8 cellular contexts compared by ENCODE assay signal in the genomic region with DNA sequence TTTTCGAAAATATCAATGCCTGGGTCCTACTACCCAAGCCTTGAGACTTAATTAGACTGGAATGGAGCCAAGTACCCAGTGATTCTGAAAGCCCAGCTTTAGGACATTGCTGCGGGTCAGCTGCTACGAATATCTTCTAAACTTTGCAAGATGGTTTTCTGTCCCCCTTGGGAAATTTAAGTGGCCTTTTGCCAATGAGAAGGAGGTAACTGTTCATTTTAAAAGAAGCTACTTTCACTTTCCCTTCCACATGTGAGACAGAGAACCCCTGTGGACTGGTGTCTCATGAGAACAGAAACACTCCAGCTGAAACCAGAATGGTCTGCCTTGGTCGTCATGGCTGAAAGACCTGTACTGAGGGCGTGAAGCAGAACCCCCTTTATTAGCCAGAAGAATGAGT.
A peak's percentile ranks its signal among the peaks of the same experiment; 100 is the strongest.
DNase-seq lines count a peak whose midpoint lies in the region; ATAC-seq and TF ChIP-seq lines count a peak whose summit lies in the region.

No MANE protein-coding gene starts in this region.

- intact Hi-C loops in A673 (cut with micrococcal nuclease; ENCODE audit: unreplicated experiment): no loop called here
- intact Hi-C loops in testis (cut with DNase I; ENCODE audit: low total_unique reads): no loop called here

- CTCF ChIA-PET in A673 (lab: Charles Lee): interaction anchor here (0.6 kb wide), 1 partner anchor 54 kb away, joined by 5 read pairs; no protein-coding TSS in a partner anchor

- no peaks in the 10 kb centered on the region for H4K20me1 ChIP-seq in neural progenitor cell (ENCODE audit: low read depth)
- H4K20me1 ChIP-seq in smooth muscle cell (ENCODE audit: low read depth): no peaks in the 10 kb centered on the region

- H3K27ac Mint-ChIP-seq in neural progenitor cell: no peak overlapping the region

- H3K9ac ChIP-seq in neural progenitor cell (no peak overlapping the region), smooth muscle cell (ENCODE audit: low read depth) (no peak overlapping the region)

- H3K4me1 ChIP-seq in A673 (ENCODE audit: insufficient read depth, low read length, poor library complexity, severe bottlenecking): peaks cover 11% of the 10 kb centered on the region
- H3K4me1 ChIP-seq in testis: peaks cover 29% of the 10 kb centered on the region
- peaks cover 14% of the 10 kb centered on the region for H3K4me1 ChIP-seq in neural progenitor cell
- no peaks in the 10 kb centered on the region for H3K4me1 ChIP-seq in smooth muscle cell (ENCODE audit: low read depth)

- ATAC-seq in GM18502 (IDR thresholded peaks at IDR 0.05; ENCODE audit: poor library complexity, unreplicated experiment) (peak; percentile 95), HG02763 (IDR thresholded peaks at IDR 0.05; ENCODE audit: unreplicated experiment) (peak; percentile 90)

- 21 to 25% methylated on average over 5 of the region's 5 CpGs for WGBS in testis, 2 donors
- 93% methylated on average over 5 of the region's 5 CpGs for WGBS in smooth muscle cell (ENCODE audit: low lambda C conversion rate)

- TF ChIP-seq POLR2A in testis (IDR thresholded peaks at IDR 0.05): no peak

- H3K4me2 ChIP-seq in neural progenitor cell (no peak overlapping the region), smooth muscle cell (no peak overlapping the region)

- H3K9me3 ChIP-seq in A673 (ENCODE audit: low read depth, low read length, poor library complexity, severe bottlenecking) (no peaks in the 10 kb centered on the region), testis (no peaks in the 10 kb centered on the region), neural progenitor cell (ENCODE audit: low read depth) (no peaks in the 10 kb centered on the region), smooth muscle cell (replicated peaks; ENCODE audit: low read depth) (no peaks in the 10 kb centered on the region)

- H3K36me3 ChIP-seq in A673 (ENCODE audit: insufficient read depth, low read length, poor library complexity, severe bottlenecking): no peaks in the 10 kb centered on the region
- no peaks in the 10 kb centered on the region for H3K36me3 ChIP-seq in testis (ENCODE audit: low read depth, missing control alignments)
- H3K36me3 ChIP-seq in neural progenitor cell: no peaks in the 10 kb centered on the region
- H3K36me3 ChIP-seq in smooth muscle cell (ENCODE audit: low read depth): no peaks in the 10 kb centered on the region

- H2AFZ ChIP-seq in neural progenitor cell (replicated peaks) (no peak overlapping the region), smooth muscle cell (ENCODE audit: low read depth) (no peak overlapping the region)

- peaks cover 6% of the 10 kb centered on the region for H3K9me3 Mint-ChIP-seq in neural progenitor cell

- no peak overlapping the region for H3K4me3 Mint-ChIP-seq in neural progenitor cell

- H3K36me3 Mint-ChIP-seq in neural progenitor cell: no peaks in the 10 kb centered on the region

- peaks cover 20% of the 10 kb centered on the region for H3K4me1 Mint-ChIP-seq in neural progenitor cell

- H3K79me2 ChIP-seq in neural progenitor cell (ENCODE audit: low read depth) (no peaks in the 10 kb centered on the region), smooth muscle cell (ENCODE audit: low read depth) (no peaks in the 10 kb centered on the region)

- DNase-seq in A673 (ENCODE audit: low spot score) (peak; percentile 75), NOMO-1 treated with DMSO at 0.1 percent for 48 hours (lab: John Stamatoyannopoulos, UW; ENCODE audit: unreplicated experiment) (peak; percentile 58), coronary artery (ENCODE audit: low spot score) (no peak), testis (no peak), neural progenitor cell (ENCODE audit: low spot score) (no peak), smooth muscle cell (lab: John Stamatoyannopoulos, UW; ENCODE audit: unreplicated experiment) (no peak)

- H3K27me3 ChIP-seq in A673 (replicated peaks; ENCODE audit: insufficient read depth, low read depth, low read length, poor library complexity) (no peaks in the 10 kb centered on the region), testis (no peaks in the 10 kb centered on the region), neural progenitor cell (no peaks in the 10 kb centered on the region), smooth muscle cell (ENCODE audit: low read depth) (no peaks in the 10 kb centered on the region)

- BruUV-seq in A673 (replicated peaks; lab: Mats Ljungman, UMichigan): no TSS peak

- peaks cover 6% of the 10 kb centered on the region for H3K27me3 Mint-ChIP-seq in neural progenitor cell (ENCODE audit: insufficient read depth, low read depth)

- no peaks in the 10 kb centered on the region for H3F3A ChIP-seq in neural progenitor cell (ENCODE audit: low read depth)
- no peaks in the 10 kb centered on the region for H3F3A ChIP-seq in smooth muscle cell (ENCODE audit: low read depth)

- H3K4me3 ChIP-seq in A673 (ENCODE audit: low read depth, low read length, poor library complexity, severe bottlenecking): peak overlapping the region; percentile 23
- peak overlapping the region; percentile 28 for H3K4me3 ChIP-seq in coronary artery
- H3K4me3 ChIP-seq in testis: no peak overlapping the region
- H3K4me3 ChIP-seq in neural progenitor cell: no peak overlapping the region
- no peak overlapping the region for H3K4me3 ChIP-seq in smooth muscle cell

- TF ChIP-seq CTCF in A673 (conservative IDR thresholded peaks at IDR 0.05; ENCODE audit: low read depth, low read length): no peak
- TF ChIP-seq CTCF in coronary artery (IDR thresholded peaks at IDR 0.05): no peak
- TF ChIP-seq CTCF in testis (IDR thresholded peaks at IDR 0.05): no peak
- no peak for TF ChIP-seq CTCF in neural progenitor cell (IDR thresholded peaks at IDR 0.05)
- TF ChIP-seq CTCF in smooth muscle cell (IDR thresholded peaks at IDR 0.05; ENCODE audit: borderline replicate concordance, insufficient read depth, poor library complexity, severe bottlenecking): no peak

- no peak overlapping the region for H3K27ac ChIP-seq in A673 (ENCODE audit: low read depth, low read length, poor library complexity, severe bottlenecking)
- H3K27ac ChIP-seq in coronary artery: no peak overlapping the region
- H3K27ac ChIP-seq in testis: peak overlapping the region; percentile 62 to 72
- H3K27ac ChIP-seq in neural progenitor cell: no peak overlapping the region
- H3K27ac ChIP-seq in smooth muscle cell (ENCODE audit: low read depth): no peak overlapping the region

- POLR2A ChIA-PET in A673 (lab: Charles Lee; ENCODE audit: low non-redundant PET): no interaction called here

Comparison
In these comparisons a context has a peak if more than half of its experiments do, and no peak if none do; other contexts are left out.
1. DNase-seq: peak in A673 (single experiment) and NOMO-1 treated with DMSO at 0.1 percent for 48 hours (single experiment); none in coronary artery (single experiment), testis (single experiment), neural progenitor cell (single experiment) and smooth muscle cell (single experiment).
2. H3K27ac ChIP-seq: peak in testis (2 of 2); none in A673 (single experiment), coronary artery (0 of 2), neural progenitor cell (single experiment) and smooth muscle cell (single experiment).
3. H3K4me3 ChIP-seq: peak in A673 (single experiment) and coronary artery (single experiment); none in testis (0 of 2), neural progenitor cell (single experiment) and smooth muscle cell (single experiment).